15 cellular contexts compared by ENCODE assay signal in the genomic region with DNA sequence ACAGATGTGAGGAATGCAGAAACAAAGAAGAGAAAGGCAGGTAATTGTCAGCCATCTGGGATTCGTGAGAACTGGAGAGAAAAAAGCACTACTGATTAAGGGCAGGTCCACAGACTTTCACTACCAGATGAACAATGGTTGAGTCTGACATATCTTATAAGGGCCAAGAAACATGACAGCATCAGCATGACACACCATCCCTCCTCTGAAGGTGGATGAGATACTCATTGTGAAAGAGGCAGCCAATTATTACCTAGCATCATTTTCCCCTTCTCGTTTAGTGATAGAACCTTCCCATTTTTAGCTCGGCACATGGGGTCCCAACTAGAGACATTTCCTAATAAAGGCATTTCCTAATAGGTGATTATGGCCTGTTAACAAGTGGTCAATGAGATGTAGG. TPM values are rescaled to one million over a fixed set of nuclear protein-coding genes. Genes with fewer than 3 reads are reported as not detected.
DNase-seq lines count a peak whose midpoint lies in the region; ATAC-seq and TF ChIP-seq lines count a peak whose summit lies in the region.
"Had no signal": no experiment of that assay in that cellular context is flagged by ENCODE, and none has a peak within 500 bp of the region (broad histone marks: within the 10 kb centered on the region; RNA-seq: fewer than 3 reads in every experiment).

No MANE protein-coding gene starts in this region.

- H3K79me2 ChIP-seq in HCT116 (ENCODE audit: insufficient read depth, low read length), result no peaks in the 10 kb centered on the region
- H3K79me2 ChIP-seq: parathyroid adenoma had no signal

- peak overlapping the region; percentile 98 for H2AFZ ChIP-seq in HCT116 (ENCODE audit: low read depth, low read length, poor library complexity, severe bottlenecking)
- H2AFZ ChIP-seq: parathyroid adenoma had no signal

- peak; percentile 27 for ATAC-seq in HCT116
- peak; percentile 39; the same call in 2 of the 3 replicates for ATAC-seq in RWPE2 (ENCODE audit: low read depth)
- ATAC-seq in HG02678 (IDR thresholded peaks at IDR 0.05; ENCODE audit: unreplicated experiment), result no peak

- no peaks in the 10 kb centered on the region for H3K36me3 ChIP-seq in HCT116 (ENCODE audit: control insufficient read depth in 1 of 2, insufficient read depth in 2 of 2, low read length in 2 of 2)
- H3K36me3 ChIP-seq in RWPE2 (ENCODE audit: low read depth), result no peaks in the 10 kb centered on the region
- H3K36me3 ChIP-seq: transverse colon had no signal

- TF ChIP-seq CTCF in HCT116 (IDR thresholded peaks at IDR 0.05 in 2 of 3, conservative IDR thresholded peaks at IDR 0.05 in 1 of 3; ENCODE audit: borderline replicate concordance in 1 of 3, insufficient read depth in 1 of 3, low read depth in 2 of 3, low read length in 2 of 3) (no peak), RWPE2 (IDR thresholded peaks at IDR 0.05; ENCODE audit: poor library complexity, severe bottlenecking) (no peak)

- H3K9ac ChIP-seq in HCT116 (ENCODE audit: low read length), result no peak overlapping the region
- H3K9ac ChIP-seq: parathyroid adenoma had no signal

- H3K9me3 ChIP-seq in HCT116 (ENCODE audit: control insufficient read depth in 1 of 2, insufficient read depth in 1 of 2, low read depth in 1 of 2, low read length in 2 of 2) (no peaks in the 10 kb centered on the region), RWPE2 (ENCODE audit: severe bottlenecking) (no peaks in the 10 kb centered on the region)
- H3K9me3 ChIP-seq: transverse colon had no signal

- CTCF ChIA-PET in HCT116 (lab: Charles Lee), result interaction anchor here (0.7 to 1.1 kb wide), 2 partner anchors 19 to 21 kb away, joined by 3 to 4 read pairs; a partner anchor contains a TSS

- RAD21 ChIA-PET in HCT116 (lab: Charles Lee; ENCODE audit: low non-redundant PET in 1 of 2, low total read pairs in 2 of 2, uncharacterized antibody in 2 of 2, unreplicated experiment in 2 of 2), result no interaction called here

- H3K4me1 ChIP-seq in HCT116 (ENCODE audit: control insufficient read depth in 1 of 2, insufficient read depth in 2 of 2, low read length in 2 of 2) (peaks cover 7 to 28% of the 10 kb centered on the region in 2 experiments), RWPE2 (ENCODE audit: insufficient read depth, poor library complexity, severe bottlenecking) (peaks cover 29% of the 10 kb centered on the region)
- H3K4me1 ChIP-seq: parathyroid adenoma, transverse colon had no signal

- intact Hi-C loops in HCT116 (cut with micrococcal nuclease), result no loop called here

- no peak for TF ChIP-seq POLR2A in HCT116 (IDR thresholded peaks at IDR 0.05; ENCODE audit: borderline replicate concordance, extremely low read depth, insufficient read depth, insufficient read length)

- DNase-seq in Daoy (ENCODE audit: low read depth) (peak; percentile 52), HCT116 (ENCODE audit: low read depth, low spot score) (no peak), RWPE2 (ENCODE audit: low spot score) (no peak), kidney tubule cell (ENCODE audit: low spot score) (peak; percentile 77), putamen (ENCODE audit: low spot score) (no peak), DMS153 (lab: John Stamatoyannopoulos, UW) (no peak), cerebellum (ENCODE audit: low spot score) (no peak)
- DNase-seq: activated CD4-positive, alpha-beta T cell treated with anti-CD3 and anti-CD28 coated beads, Interleukin-2, amount 10 ng/mL, durations not matched to agents 7 days and 5 days; effector memory CD4-positive, alpha-beta T cell; NCI-H1092 treated with DMSO at 0.1 percent for 48 hours; NCI-H510A; T-helper 1 cell; transverse colon had no signal

- H3K27ac ChIP-seq in HCT116 (ENCODE audit: low read depth, low read length) (no peak overlapping the region), RWPE2 (ENCODE audit: poor library complexity, severe bottlenecking) (peak overlapping the region; percentile 94)
- H3K27ac ChIP-seq: parathyroid adenoma, transverse colon had no signal

- H3K4me3 ChIP-seq in HCT116 (replicated peaks in 1 of 2; ENCODE audit: low read depth in 1 of 2, low read length in 2 of 2) (peak overlapping the region in 1 of 2 experiments; percentile 1; a peak in 1 of 4 replicates), RWPE2 (ENCODE audit: severe bottlenecking) (no peak overlapping the region)
- H3K4me3 ChIP-seq: transverse colon had no signal

- H3K4me2 ChIP-seq in HCT116 (ENCODE audit: low read length), result peak overlapping the region; percentile 56

- H4K20me1 ChIP-seq in HCT116 (ENCODE audit: insufficient read depth), result no peaks in the 10 kb centered on the region

- TF ChIP-seq RAD21 in HCT116 (IDR thresholded peaks at IDR 0.05; ENCODE audit: low read depth), result no peak

- BruUV-seq in HCT116 (replicated peaks; lab: Mats Ljungman, UMichigan), result no TSS peak

- POLR2A ChIA-PET in HCT116 (lab: Charles Lee), result interaction anchor here (1.4 to 2.2 kb wide), 2 partner anchors 18 to 25 kb away, joined by 4 to 5 read pairs; a partner anchor contains a TSS

- H3K27me3 ChIP-seq in HCT116 (ENCODE audit: insufficient read depth, low read length) (no peaks in the 10 kb centered on the region), RWPE2 (ENCODE audit: insufficient read depth, poor library complexity, severe bottlenecking) (no peaks in the 10 kb centered on the region)
- H3K27me3 ChIP-seq: transverse colon had no signal

- H3K9me2 ChIP-seq in HCT116 (ENCODE audit: insufficient read depth), result 0 out of 2 replicates have a peak, but pooled peaks cover 5% of the 10 kb centered on the region

TF ChIP-seq in HCT116, 20 proteins besides CTCF, POLR2A, EP300 and RAD21:
- TF ChIP-seq EZH2phosphoT487 (IDR thresholded peaks at IDR 0.05; ENCODE audit: borderline replicate concordance) (no peak), ZNF274 (IDR thresholded peaks at IDR 0.05; ENCODE audit: low read depth, low read length) (no peak), POLR2AphosphoS5 (IDR thresholded peaks at IDR 0.05; ENCODE audit: low read depth, low read length) (no peak), FOSL1 (IDR thresholded peaks at IDR 0.05; ENCODE audit: low read depth) (no peak)
- TF ChIP-seq, protein P1, sequence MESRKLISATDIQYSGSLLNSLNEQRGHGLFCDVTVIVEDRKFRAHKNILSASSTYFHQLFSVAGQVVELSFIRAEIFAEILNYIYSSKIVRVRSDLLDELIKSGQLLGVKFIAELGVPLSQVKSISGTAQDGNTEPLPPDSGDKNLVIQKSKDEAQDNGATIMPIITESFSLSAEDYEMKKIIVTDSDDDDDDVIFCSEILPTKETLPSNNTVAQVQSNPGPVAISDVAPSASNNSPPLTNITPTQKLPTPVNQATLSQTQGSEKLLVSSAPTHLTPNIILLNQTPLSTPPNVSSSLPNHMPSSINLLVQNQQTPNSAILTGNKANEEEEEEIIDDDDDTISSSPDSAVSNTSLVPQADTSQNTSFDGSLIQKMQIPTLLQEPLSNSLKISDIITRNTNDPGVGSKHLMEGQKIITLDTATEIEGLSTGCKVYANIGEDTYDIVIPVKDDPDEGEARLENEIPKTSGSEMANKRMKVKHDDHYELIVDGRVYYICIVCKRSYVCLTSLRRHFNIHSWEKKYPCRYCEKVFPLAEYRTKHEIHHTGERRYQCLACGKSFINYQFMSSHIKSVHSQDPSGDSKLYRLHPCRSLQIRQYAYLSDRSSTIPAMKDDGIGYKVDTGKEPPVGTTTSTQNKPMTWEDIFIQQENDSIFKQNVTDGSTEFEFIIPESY (IDR thresholded peaks at IDR 0.05; ENCODE audit: extremely low read depth, insufficient replicate concordance, low read length), result no peak
- TF ChIP-seq, protein P2, sequence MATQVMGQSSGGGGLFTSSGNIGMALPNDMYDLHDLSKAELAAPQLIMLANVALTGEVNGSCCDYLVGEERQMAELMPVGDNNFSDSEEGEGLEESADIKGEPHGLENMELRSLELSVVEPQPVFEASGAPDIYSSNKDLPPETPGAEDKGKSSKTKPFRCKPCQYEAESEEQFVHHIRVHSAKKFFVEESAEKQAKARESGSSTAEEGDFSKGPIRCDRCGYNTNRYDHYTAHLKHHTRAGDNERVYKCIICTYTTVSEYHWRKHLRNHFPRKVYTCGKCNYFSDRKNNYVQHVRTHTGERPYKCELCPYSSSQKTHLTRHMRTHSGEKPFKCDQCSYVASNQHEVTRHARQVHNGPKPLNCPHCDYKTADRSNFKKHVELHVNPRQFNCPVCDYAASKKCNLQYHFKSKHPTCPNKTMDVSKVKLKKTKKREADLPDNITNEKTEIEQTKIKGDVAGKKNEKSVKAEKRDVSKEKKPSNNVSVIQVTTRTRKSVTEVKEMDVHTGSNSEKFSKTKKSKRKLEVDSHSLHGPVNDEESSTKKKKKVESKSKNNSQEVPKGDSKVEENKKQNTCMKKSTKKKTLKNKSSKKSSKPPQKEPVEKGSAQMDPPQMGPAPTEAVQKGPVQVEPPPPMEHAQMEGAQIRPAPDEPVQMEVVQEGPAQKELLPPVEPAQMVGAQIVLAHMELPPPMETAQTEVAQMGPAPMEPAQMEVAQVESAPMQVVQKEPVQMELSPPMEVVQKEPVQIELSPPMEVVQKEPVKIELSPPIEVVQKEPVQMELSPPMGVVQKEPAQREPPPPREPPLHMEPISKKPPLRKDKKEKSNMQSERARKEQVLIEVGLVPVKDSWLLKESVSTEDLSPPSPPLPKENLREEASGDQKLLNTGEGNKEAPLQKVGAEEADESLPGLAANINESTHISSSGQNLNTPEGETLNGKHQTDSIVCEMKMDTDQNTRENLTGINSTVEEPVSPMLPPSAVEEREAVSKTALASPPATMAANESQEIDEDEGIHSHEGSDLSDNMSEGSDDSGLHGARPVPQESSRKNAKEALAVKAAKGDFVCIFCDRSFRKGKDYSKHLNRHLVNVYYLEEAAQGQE (IDR thresholded peaks at IDR 0.05; ENCODE audit: low read depth), result no peak

RNA-seq across cellular contexts. Expression of a gene that starts 19.2 kb away (rescaled TPM):
- 191 and 209 TPM in 2 replicates for total RNA-seq in Daoy (2014; rRNA removed; shearing (Covaris generic))
- total RNA-seq in HCT116 (2021; ENCODE audit: unreplicated experiment) (200 TPM), cerebellum (1.6 TPM)
- 71.3 and 91.7 TPM in 2 replicates for polyA plus RNA-seq in HCT116 (2012)

Comparison
In these comparisons a context has a peak if more than half of its experiments do, and no peak if none do; other contexts are left out.
1. DNase-seq: peak in Daoy (single experiment) and kidney tubule cell (single experiment); none in HCT116 (single experiment), RWPE2 (single experiment), putamen (single experiment), DMS153 (single experiment) and cerebellum (single experiment).
2. RNA of a gene that starts 19.2 kb away (total RNA-seq): 191 to 209 TPM in Daoy and 200 TPM in HCT116 (single experiment); 1.6 TPM in cerebellum (single experiment); every median in the first group is over 10 times any median in the second.